ENCODE assay signal across 12 cellular contexts in genomic region chr15:98778960-98779359, GRCh38.
A peak's percentile ranks its signal among the peaks of the same experiment; 100 is the strongest.
DNase-seq lines count a peak whose midpoint lies in the region; ATAC-seq and TF ChIP-seq lines count a peak whose summit lies in the region.
"Had no signal": no experiment of that assay in that cellular context is flagged by ENCODE, and none has a peak within 500 bp of the region (broad histone marks: within the 10 kb centered on the region; RNA-seq: fewer than 3 reads in every experiment).

No MANE protein-coding gene starts in this region.

- H4K20me1 ChIP-seq in mammary epithelial cell (ENCODE audit: insufficient read depth, low read length) (no peaks in the 10 kb centered on the region), PC-9 (ENCODE audit: insufficient read depth) (peaks cover 6% of the 10 kb centered on the region)

- no peak overlapping the region for H3K9ac ChIP-seq in mammary epithelial cell (ENCODE audit: insufficient read depth, low read length)

- H3K9me3 ChIP-seq in mammary epithelial cell (replicated peaks; ENCODE audit: insufficient read depth, low read length): no peaks in the 10 kb centered on the region
- no peaks in the 10 kb centered on the region for H3K9me3 ChIP-seq in breast epithelium
- H3K9me3 ChIP-seq in PC-9 (ENCODE audit: insufficient read depth, low read depth): no peaks in the 10 kb centered on the region
- H3K9me3 ChIP-seq: MG63, mucosa of descending colon, upper lobe of left lung had no signal

- H3F3A ChIP-seq in PC-9 (ENCODE audit: insufficient read depth, low read depth): peaks cover 13% of the 10 kb centered on the region; the same call in 1 of the 2 replicates

- CTCF ChIA-PET in mammary epithelial cell (lab: Charles Lee; ENCODE audit: low non-redundant PET) (interaction anchor here (0.6 kb wide), 1 partner anchor 34 kb away, joined by 3 read pairs; no protein-coding TSS in a partner anchor), PC-9 (lab: Charles Lee) (interaction anchor here (0.7 to 1.6 kb wide), 2 partner anchors 20 to 72 kb away, joined by 3 to 7 read pairs; no protein-coding TSS in a partner anchor)

- no peaks in the 10 kb centered on the region for H3K36me3 ChIP-seq in mammary epithelial cell (ENCODE audit: insufficient read depth, low read length)
- H3K36me3 ChIP-seq in breast epithelium: no peaks in the 10 kb centered on the region
- no peaks in the 10 kb centered on the region for H3K36me3 ChIP-seq in PC-9 (ENCODE audit: low read depth)
- H3K36me3 ChIP-seq: MG63, upper lobe of left lung, WERI-Rb-1 had no signal

- no TSS peak for BruUV-seq in mammary epithelial cell (replicated peaks; lab: Mats Ljungman, UMichigan)
- no TSS peak for BruUV-seq in PC-9 (replicated peaks; lab: Mats Ljungman, UMichigan)

- in situ Hi-C loops in mammary epithelial cell (cut with MboI; ENCODE audit: low sequenced_read_pairs in 2 of 2): no loop called here

- H3K4me3 ChIP-seq in mammary epithelial cell (replicated peaks in 1 of 3; ENCODE audit: insufficient read depth in 1 of 3, low read depth in 2 of 3, low read length in 3 of 3) (no peak overlapping the region), breast epithelium (no peak overlapping the region), PC-9 (no peak overlapping the region), lower leg skin (ENCODE audit: low read depth, poor library complexity, severe bottlenecking) (no peak overlapping the region)
- H3K4me3 ChIP-seq: MG63, mucosa of descending colon, upper lobe of left lung had no signal

- POLR2A ChIA-PET in PC-9 (lab: Charles Lee; ENCODE audit: unreplicated experiment): interaction anchor here (0.7 kb wide), 1 partner anchor 182 kb away, joined by 4 read pairs; no protein-coding TSS in a partner anchor

- no peaks in the 10 kb centered on the region for H3K27me3 ChIP-seq in mammary epithelial cell (ENCODE audit: insufficient read depth, low read length)
- no peaks in the 10 kb centered on the region for H3K27me3 ChIP-seq in breast epithelium
- no peaks in the 10 kb centered on the region for H3K27me3 ChIP-seq in PC-9 (ENCODE audit: insufficient read depth, low read depth)
- H3K27me3 ChIP-seq: MG63, upper lobe of left lung had no signal

- no peak overlapping the region for H3K4me2 ChIP-seq in mammary epithelial cell (ENCODE audit: insufficient read depth, low read depth, low read length)
- H3K4me2 ChIP-seq in PC-9: peak overlapping the region; percentile 41; the same call in 1 of the 2 replicates

- ATAC-seq in left ventricle myocardium superior: peak; percentile 55
- no peak for ATAC-seq in HG03521 (IDR thresholded peaks at IDR 0.05; ENCODE audit: unreplicated experiment)

- no peak for DNase-seq in mammary epithelial cell
- DNase-seq in breast epithelium (ENCODE audit: low spot score in 2 of 2): no peak
- no peak for DNase-seq in PC-9
- no peak for DNase-seq in left ventricle myocardium superior
- peak; percentile 68 for DNase-seq in superior temporal gyrus (ENCODE audit: extremely low spot score)
- DNase-seq in mesenteric fat pad (ENCODE audit: low spot score): no peak
- no peak for DNase-seq in lower leg skin (ENCODE audit: low spot score in 2 of 2)

- no peak for TF ChIP-seq POLR2A in breast epithelium (IDR thresholded peaks at IDR 0.05)
- TF ChIP-seq POLR2A in lower leg skin (IDR thresholded peaks at IDR 0.05): no peak

- H3K27ac ChIP-seq in mammary epithelial cell (ENCODE audit: insufficient read depth, low read depth, low read length) (peak overlapping the region; percentile 10), breast epithelium (peak overlapping the region in 1 of 2 donors; percentile 85), PC-9 (no peak overlapping the region)
- H3K27ac ChIP-seq: WERI-Rb-1 had no signal

- peaks cover 85% of the 10 kb centered on the region for H3K79me2 ChIP-seq in mammary epithelial cell (ENCODE audit: insufficient read depth, low read length)
- peaks cover 72% of the 10 kb centered on the region for H3K79me2 ChIP-seq in PC-9 (ENCODE audit: low read depth)

- dilution Hi-C loops in mammary epithelial cell (cut with HindIII; ENCODE audit: low sequenced_read_pairs): loop anchor here (10.0 kb wide), 1 partner anchor 124 kb away; no protein-coding TSS in a partner anchor

- no peak for TF ChIP-seq CTCF in mammary epithelial cell (conservative IDR thresholded peaks at IDR 0.05 in 1 of 2, IDR thresholded peaks at IDR 0.05 in 1 of 2; ENCODE audit: extremely low read depth in 1 of 2, insufficient read depth in 1 of 2, low read depth in 1 of 2, low read length in 2 of 2)
- no peak for TF ChIP-seq CTCF in breast epithelium (IDR thresholded peaks at IDR 0.05)
- TF ChIP-seq CTCF in PC-9 (conservative IDR thresholded peaks at IDR 0.05): no peak
- TF ChIP-seq CTCF in lower leg skin (IDR thresholded peaks at IDR 0.05): no peak

- intact Hi-C loops in mammary epithelial cell (cut with micrococcal nuclease): loop anchor here (1.0 to 10.0 kb wide), 8 partner anchors 60 to 334 kb away; no protein-coding TSS in a partner anchor
- intact Hi-C loops in breast epithelium (cut with DNase I; ENCODE audit: low total_unique reads): no loop called here
- intact Hi-C loops in PC-9 (cut with micrococcal nuclease; ENCODE audit: unreplicated experiment): loop anchor here (2.0 to 10.0 kb wide), 6 partner anchors 52 to 298 kb away; no protein-coding TSS in a partner anchor
- intact Hi-C loops in left ventricle myocardium superior (cut with micrococcal nuclease): no loop called here
- intact Hi-C loops in lower leg skin (cut with DNase I; ENCODE audit: low total_unique reads): no loop called here

- no peak overlapping the region for H2AFZ ChIP-seq in mammary epithelial cell (ENCODE audit: low read depth, low read length)
- H2AFZ ChIP-seq in PC-9: no peak overlapping the region

- H3K4me1 ChIP-seq in mammary epithelial cell (ENCODE audit: insufficient read depth, low read length) (peaks cover 39% of the 10 kb centered on the region), breast epithelium (peaks cover 0 to 5% of the 10 kb centered on the region in 2 donors), PC-9 (replicated peaks; ENCODE audit: insufficient read depth) (peaks cover 7% of the 10 kb centered on the region; the same call in 1 of the 2 replicates)

- no peaks in the 10 kb centered on the region for H3K9me2 ChIP-seq in PC-9 (ENCODE audit: insufficient read depth)

- 83% methylated on average over 4 of the region's 4 CpGs for WGBS in mammary epithelial cell (ENCODE audit: low coverage, missing lambda C conversion rate)
- WGBS in lower leg skin, 2 donors: 77 to 78% methylated on average over 4 of the region's 4 CpGs

Comparison
In these comparisons a context has a peak if more than half of its experiments do, and no peak if none do; other contexts are left out.
1. intact Hi-C loops: an anchor here in mammary epithelial cell (1.0 to 10.0 kb wide) and PC-9 (2.0 to 10.0 kb wide); none called in breast epithelium, left ventricle myocardium superior and lower leg skin.